9 cellular contexts compared by ENCODE assay signal in genomic region chr16:4426021-4426684, GRCh38. TPM values are rescaled to one million over a fixed set of nuclear protein-coding genes. Genes with fewer than 3 reads are reported as not detected.
DNase-seq lines count a peak whose midpoint lies in the region; ATAC-seq and FAIRE-seq lines count a peak whose summit lies in the region.
"Had no signal": no experiment of that assay in that cellular context is flagged by ENCODE, and none has a peak within 500 bp of the region (broad histone marks: within the 10 kb centered on the region; RNA-seq: fewer than 3 reads in every experiment).

No MANE protein-coding gene starts in this region.

- peak overlapping the region; percentile 90 for H3K9ac ChIP-seq in Karpas-422 (ENCODE audit: low read length)

- peak; percentile 57 for DNase-seq in NCI-H2171 treated with DMSO at 0.1 percent for 48 hours (lab: John Stamatoyannopoulos, UW)
- no peak for DNase-seq in NCI-H2171 (lab: John Stamatoyannopoulos, UW)
- no peak for DNase-seq in Karpas-422
- peak in 1 of 61 donors; percentile 54 for DNase-seq in caudate nucleus (lab: John Stamatoyannopoulos, UW)
- no peak for DNase-seq in frontal cortex (ENCODE audit: low spot score in 2 of 2)
- no peak for DNase-seq in putamen (ENCODE audit: low spot score)

- H4K20me1 ChIP-seq in Karpas-422 (ENCODE audit: insufficient read depth, low read depth, low read length), result 0 out of 2 replicates have a peak, but pooled peaks cover 6% of the 10 kb centered on the region

- ATAC-seq in GM21825 (IDR thresholded peaks at IDR 0.05; ENCODE audit: unreplicated experiment), result peak; percentile 19

- H3K36me3 ChIP-seq in Karpas-422 (ENCODE audit: insufficient read depth, low read length), result peaks cover 12% of the 10 kb centered on the region; the same call in 1 of the 2 replicates

- no peak for FAIRE-seq in frontal cortex (lab: Jason Lieb, UNC)
- FAIRE-seq: colon had no signal

- H3K79me2 ChIP-seq in Karpas-422 (ENCODE audit: low read length), result peaks cover 46% of the 10 kb centered on the region

- H3K9me2 ChIP-seq in Karpas-422 (replicated peaks; ENCODE audit: insufficient read depth, low read length), result no peaks in the 10 kb centered on the region

- no peak overlapping the region for H2AFZ ChIP-seq in Karpas-422 (ENCODE audit: low read length)

- peak overlapping the region; percentile 93 for H3K4me2 ChIP-seq in Karpas-422 (ENCODE audit: low read depth, low read length, poor library complexity, severe bottlenecking)

- no peaks in the 10 kb centered on the region for H3K27me3 ChIP-seq in Karpas-422 (ENCODE audit: low read length)
- H3K27me3 ChIP-seq in mononuclear cell (ENCODE audit: insufficient read depth, low read length), result no peaks in the 10 kb centered on the region

- H3K27ac ChIP-seq in Karpas-422 (ENCODE audit: low read length) (peak overlapping the region; percentile 88; the same call in 1 of the 2 replicates), caudate nucleus (ENCODE audit: low read depth, low read length) (peak overlapping the region; percentile 100)

- H3K4me3 ChIP-seq in Karpas-422 (ENCODE audit: low read length) (peak overlapping the region; percentile 98), mononuclear cell (ENCODE audit: low read length) (peak overlapping the region; percentile 89)

- peaks cover 20% of the 10 kb centered on the region for H3K4me1 ChIP-seq in Karpas-422 (ENCODE audit: low read length)
- H3K4me1 ChIP-seq in mononuclear cell (ENCODE audit: insufficient read depth, low read length), result peaks cover 28% of the 10 kb centered on the region

- H3K9me3 ChIP-seq in Karpas-422 (ENCODE audit: low read length) (no peaks in the 10 kb centered on the region), mononuclear cell (ENCODE audit: low read depth, low read length) (no peaks in the 10 kb centered on the region)

RNA-seq across cellular contexts. Expression of gene DNAJA3, which starts 0.5 kb away (rescaled TPM):
- total RNA-seq in Karpas-422 (2014; rRNA removed; shearing (Covaris generic); ENCODE audit: low replicate concordance), result 56.5 and 74.7 TPM in 2 replicates
- total RNA-seq in mononuclear cell, result 8.4 TPM
- total RNA-seq in frontal cortex, result 42.8 TPM

RNA-seq across cellular contexts. Expression of gene CORO7, which starts 9.8 kb away (rescaled TPM):
- 46.2 and 84.9 TPM in 2 replicates for total RNA-seq in Karpas-422 (2014; rRNA removed; shearing (Covaris generic); ENCODE audit: low replicate concordance)
- total RNA-seq in mononuclear cell (235 TPM), frontal cortex (39.1 TPM)

RNA-seq across cellular contexts. Expression of gene NMRAL1, which starts 48.3 kb away (rescaled TPM):
- total RNA-seq in Karpas-422 (2014; rRNA removed; shearing (Covaris generic); ENCODE audit: low replicate concordance), result 48.2 and 129 TPM in 2 replicates
- total RNA-seq in mononuclear cell (24.8 TPM), frontal cortex (62.0 TPM)

RNA-seq across cellular contexts. Expression of gene HMOX2, which starts 50.0 kb away (rescaled TPM):
- total RNA-seq in Karpas-422 (2014; rRNA removed; shearing (Covaris generic); ENCODE audit: low replicate concordance), result 50.1 and 76.2 TPM in 2 replicates
- total RNA-seq in mononuclear cell (26.7 TPM), frontal cortex (39.5 TPM)

RNA-seq across cellular contexts. Expression of gene VASN, which starts 54.5 kb away (rescaled TPM):
- total RNA-seq in Karpas-422 (2014; rRNA removed; shearing (Covaris generic); ENCODE audit: low replicate concordance), result 4.1 and 8.9 TPM in 2 replicates
- total RNA-seq in mononuclear cell (0.31 TPM), frontal cortex (1.6 TPM)
